36 cellular contexts compared by ENCODE assay signal in genomic region chr10:93098816-93099215, GRCh38. TPM values are rescaled to one million over a fixed set of nuclear protein-coding genes. Genes with fewer than 3 reads are reported as not detected.
"Had no signal": no experiment of that assay in that cellular context is flagged by ENCODE, and none has a peak within 500 bp of the region (broad histone marks: within the 10 kb centered on the region; RNA-seq: fewer than 3 reads in every experiment).

No MANE protein-coding gene starts in this region.

- H3K27me3 Mint-ChIP-seq: activated B cell treated with CpG ODN at 0.5 μM for 24 hours; activated naive CD4-positive, alpha-beta T cell treated with anti-CD3 and anti-CD28 coated beads, Interleukin-2, amount 10 ng/mL, durations not matched to agents 7 days and 5 days; activated naive CD8-positive, alpha-beta T cell treated with anti-CD3 and anti-CD28 coated beads, Interleukin-2, amount 10 ng/mL, durations not matched to agents 7 days and 5 days; brain had no signal

- DNase-seq: activated B cell treated with CpG ODN at 0.5 μM for 24 hours; activated CD4-positive, alpha-beta T cell treated with anti-CD3 and anti-CD28 coated beads for 48 hours; activated CD4-positive, alpha-beta T cell treated with anti-CD3 and anti-CD28 coated beads, Interleukin-2, amount 50 U/mL, for 1 hour; activated CD4-positive, alpha-beta T cell treated with anti-CD3 and anti-CD28 coated beads, Interleukin-2, amount 50 U/mL, for 48 hours; activated CD8-positive, alpha-beta memory T cell treated with anti-CD3 and anti-CD28 coated beads, Interleukin-2, amount 50 U/mL, for 48 hours; activated CD8-positive, alpha-beta T cell treated with anti-CD3 and anti-CD28 coated beads for 36 hours; activated gamma-delta T cell; activated naive CD4-positive, alpha-beta T cell; activated naive CD4-positive, alpha-beta T cell treated with anti-CD3 and anti-CD28 coated beads, Interleukin-2, amount 10 ng/mL, durations not matched to agents 7 days and 5 days; activated naive CD8-positive, alpha-beta T cell treated with anti-CD3 and anti-CD28 coated beads, Interleukin-2, amount 10 ng/mL, durations not matched to agents 7 days and 5 days; activated T-cell treated with anti-CD3 and anti-CD28 coated beads for 4 hours; activated T-cell treated with anti-CD3 and anti-CD28 coated beads, Interleukin-2, amount 50 U/mL, for 24 hours; activated T-cell treated with anti-CD3 and anti-CD28 coated beads, Interleukin-2, amount 50 U/mL, for 72 hours; cortex of kidney; dermis blood vessel endothelial cell; effector CD8-positive, alpha-beta T cell; foreskin keratinocyte; gastrocnemius medialis; glutamatergic neuron; heart right ventricle; SW 1271; T-cell; T-helper 9 cell; WERI-Rb-1 had no signal

- H3K4me1 ChIP-seq: ascending aorta, breast epithelium, foreskin keratinocyte, gastrocnemius medialis, heart right ventricle had no signal

- H3K36me3 Mint-ChIP-seq: activated naive CD4-positive, alpha-beta T cell treated with anti-CD3 and anti-CD28 coated beads, Interleukin-2, amount 10 ng/mL, durations not matched to agents 7 days and 5 days; activated naive CD8-positive, alpha-beta T cell treated with anti-CD3 and anti-CD28 coated beads, Interleukin-2, amount 10 ng/mL, durations not matched to agents 7 days and 5 days; brain; T-cell had no signal

- H3K4me3 ChIP-seq: ascending aorta, breast epithelium, cardiac muscle cell, gastrocnemius medialis, heart right ventricle had no signal

- H3K36me3 ChIP-seq: ascending aorta, breast epithelium, cardiac muscle cell, gastrocnemius medialis, heart right ventricle, WERI-Rb-1 had no signal

- H3K4me1 Mint-ChIP-seq: activated B cell treated with CpG ODN at 0.5 μM for 24 hours; activated naive CD4-positive, alpha-beta T cell treated with anti-CD3 and anti-CD28 coated beads, Interleukin-2, amount 10 ng/mL, durations not matched to agents 7 days and 5 days; activated naive CD8-positive, alpha-beta T cell treated with anti-CD3 and anti-CD28 coated beads, Interleukin-2, amount 10 ng/mL, durations not matched to agents 7 days and 5 days; brain; central memory CD8-positive, alpha-beta T cell; T-cell had no signal

- H3K27ac ChIP-seq: ascending aorta, breast epithelium, cardiac muscle cell, foreskin keratinocyte, gastrocnemius medialis, heart right ventricle, WERI-Rb-1 had no signal

- H3K27me3 ChIP-seq: ascending aorta, breast epithelium, cardiac muscle cell, foreskin keratinocyte, gastrocnemius medialis had no signal

- H3K4me3 Mint-ChIP-seq: activated B cell treated with CpG ODN at 0.5 μM for 24 hours; activated CD8-positive, alpha-beta T cell treated with anti-CD3 and anti-CD28 coated beads for 36 hours; activated naive CD4-positive, alpha-beta T cell treated with anti-CD3 and anti-CD28 coated beads, Interleukin-2, amount 10 ng/mL, durations not matched to agents 7 days and 5 days; activated naive CD8-positive, alpha-beta T cell treated with anti-CD3 and anti-CD28 coated beads, Interleukin-2, amount 10 ng/mL, durations not matched to agents 7 days and 5 days; activated T-cell treated with anti-CD3 and anti-CD28 coated beads, Interleukin-2, amount 50 U/mL, for 24 hours; activated T-cell treated with anti-CD3 and anti-CD28 coated beads, Interleukin-2, amount 50 U/mL, for 72 hours; brain; central memory CD8-positive, alpha-beta T cell; T-cell; T-helper 1 cell treated with Interleukin-12 subunit alpha and Interleukin-12 subunit beta and Interleukin-4 antibody, amounts not matched to agents 30 μg/mL and 1 μg/mL, for 36 hours had no signal

- H3K9me3 Mint-ChIP-seq: activated naive CD4-positive, alpha-beta T cell treated with anti-CD3 and anti-CD28 coated beads, Interleukin-2, amount 10 ng/mL, durations not matched to agents 7 days and 5 days; activated naive CD8-positive, alpha-beta T cell treated with anti-CD3 and anti-CD28 coated beads, Interleukin-2, amount 10 ng/mL, durations not matched to agents 7 days and 5 days; activated T-cell treated with anti-CD3 and anti-CD28 coated beads, Interleukin-2, amount 50 U/mL, for 24 hours; central memory CD8-positive, alpha-beta T cell; T-helper 1 cell treated with Interleukin-12 subunit alpha and Interleukin-12 subunit beta and Interleukin-4 antibody, amounts not matched to agents 30 μg/mL and 1 μg/mL, for 36 hours had no signal

- H3K27ac Mint-ChIP-seq: activated B cell treated with CpG ODN at 0.5 μM for 24 hours; activated CD8-positive, alpha-beta T cell treated with anti-CD3 and anti-CD28 coated beads for 36 hours; activated naive CD4-positive, alpha-beta T cell treated with anti-CD3 and anti-CD28 coated beads, Interleukin-2, amount 10 ng/mL, durations not matched to agents 7 days and 5 days; activated naive CD4-positive, alpha-beta T cell treated with anti-CD3 and anti-CD28 coated beads, Interleukin-2, amount 50 U/mL, for 72 hours; activated naive CD8-positive, alpha-beta T cell treated with anti-CD3 and anti-CD28 coated beads, Interleukin-2, amount 10 ng/mL, durations not matched to agents 7 days and 5 days; activated T-cell treated with anti-CD3 and anti-CD28 coated beads, Interleukin-2, amount 50 U/mL, for 24 hours; activated T-cell treated with anti-CD3 and anti-CD28 coated beads, Interleukin-2, amount 50 U/mL, for 72 hours; brain; T-cell; T-helper 1 cell treated with Interleukin-12 subunit alpha and Interleukin-12 subunit beta and Interleukin-4 antibody, amounts not matched to agents 30 μg/mL and 1 μg/mL, for 36 hours had no signal

- ATAC-seq: activated CD4-positive, CD25-positive, alpha-beta regulatory T cell treated with anti-CD3 and anti-CD28 coated beads, Interleukin-2, amount 50 U/mL, for 24 hours; activated CD8-positive, alpha-beta T cell treated with anti-CD3 and anti-CD28 coated beads for 36 hours; activated naive CD4-positive, alpha-beta T cell treated with anti-CD3 and anti-CD28 coated beads, Interleukin-2, amount 50 U/mL, for 72 hours; activated T-cell treated with anti-CD3 and anti-CD28 coated beads, Interleukin-2, amount 50 U/mL, for 72 hours; esophagus mucosa; foreskin keratinocyte; gastrocnemius medialis; heart right ventricle; T-cell had no signal

RNA-seq across cellular contexts. Expression of gene CYP26A1, which starts 25.1 kb away (rescaled TPM):
- total RNA-seq: activated CD8-positive, alpha-beta memory T cell treated with anti-CD3 and anti-CD28 coated beads for 36 hours; activated CD8-positive, alpha-beta T cell treated with anti-CD3 and anti-CD28 coated beads for 36 hours; activated T-cell treated with anti-CD3 and anti-CD28 coated beads, Interleukin-2, amount 50 U/mL, for 72 hours; ascending aorta; epithelial cell of proximal tubule; esophagus mucosa; foreskin keratinocyte; gastrocnemius medialis; heart right ventricle; T-cell; T-helper 2 cell treated with Interferon-gamma antibody and Interleukin-4, amounts not matched to agents 100 ng/mL and 5 ng/mL, for 36 hours had no signal
- polyA plus RNA-seq: foreskin keratinocyte, heart right ventricle had no signal

RNA-seq across cellular contexts. Expression of gene CYP26C1, which starts 38.2 kb away (rescaled TPM):
- total RNA-seq: activated CD8-positive, alpha-beta T cell treated with anti-CD3 and anti-CD28 coated beads for 36 hours; ascending aorta; esophagus mucosa; foreskin keratinocyte; gastrocnemius medialis; T-helper 2 cell treated with Interferon-gamma antibody and Interleukin-4, amounts not matched to agents 100 ng/mL and 5 ng/mL, for 36 hours had no signal
- polyA plus RNA-seq: foreskin keratinocyte, heart right ventricle had no signal
